8 cellular contexts compared by ENCODE assay signal in genomic region chr16:58487566-58488351, GRCh38. TPM values are rescaled to one million over a fixed set of nuclear protein-coding genes. Genes with fewer than 3 reads are reported as not detected.
A peak's percentile ranks its signal among the peaks of the same experiment; 100 is the strongest.
DNase-seq lines count a peak whose midpoint lies in the region; ATAC-seq and TF ChIP-seq lines count a peak whose summit lies in the region.

No MANE protein-coding gene starts in this region.

- H3K27ac Mint-ChIP-seq in activated naive CD4-positive, alpha-beta T cell treated with anti-CD3 and anti-CD28 coated beads for 36 hours: no peak overlapping the region
- no peak overlapping the region for H3K27ac Mint-ChIP-seq in glutamatergic neuron (ENCODE audit: unreplicated experiment)

- CTCF ChIA-PET in activated naive CD4-positive, alpha-beta T cell treated with anti-CD3 and anti-CD28 coated beads for 36 hours (lab: Charles Lee): interaction anchor here (0.6 to 6.8 kb wide), 25 partner anchors 12 to 477 kb away, joined by 3 to 130 read pairs (median 4); partner anchors contain the start of gene NDRG4

- no peak overlapping the region for H3K27ac ChIP-seq in C4-2B
- no peak overlapping the region for H3K27ac ChIP-seq in SJSA1
- peak overlapping the region in 1 of 4 donors; percentile 7 for H3K27ac ChIP-seq in upper lobe of left lung

- H3K27me3 ChIP-seq in SJSA1 (replicated peaks) (no peaks in the 10 kb centered on the region), upper lobe of left lung (no peaks in the 10 kb centered on the region)

- ATAC-seq in GM19463 (IDR thresholded peaks at IDR 0.05; ENCODE audit: unreplicated experiment) (peak; percentile 83), upper lobe of left lung (ENCODE audit: low FRiP score in 2 of 2) (peak; percentile 86 to 94)

- H3K9me3 ChIP-seq in SJSA1 (replicated peaks) (no peaks in the 10 kb centered on the region), upper lobe of left lung (no peaks in the 10 kb centered on the region)

- TF ChIP-seq EP300 in upper lobe of left lung (IDR thresholded peaks at IDR 0.05): no peak

- H3K36me3 Mint-ChIP-seq in activated naive CD4-positive, alpha-beta T cell treated with anti-CD3 and anti-CD28 coated beads for 36 hours (ENCODE audit: low read depth): no peaks in the 10 kb centered on the region
- no peaks in the 10 kb centered on the region for H3K36me3 Mint-ChIP-seq in glutamatergic neuron (ENCODE audit: unreplicated experiment)

- H3K4me3 ChIP-seq in SJSA1 (no peak overlapping the region), upper lobe of left lung (no peak overlapping the region)

- peaks cover 5% of the 10 kb centered on the region for H3K27me3 Mint-ChIP-seq in activated naive CD4-positive, alpha-beta T cell treated with anti-CD3 and anti-CD28 coated beads for 36 hours (ENCODE audit: low read depth)
- H3K27me3 Mint-ChIP-seq in glutamatergic neuron (ENCODE audit: unreplicated experiment): peaks cover 6% of the 10 kb centered on the region

- intact Hi-C loops in activated naive CD4-positive, alpha-beta T cell treated with anti-CD3 and anti-CD28 coated beads for 36 hours (cut with micrococcal nuclease): loop anchor here (1.0 to 5.0 kb wide), 3 partner anchors 142 to 465 kb away; no protein-coding TSS in a partner anchor
- intact Hi-C loops in posterior vena cava (cut with DNase I): loop anchor here (2.0 to 5.0 kb wide), 2 partner anchors 150 to 151 kb away; no protein-coding TSS in a partner anchor

- H3K4me1 Mint-ChIP-seq in activated naive CD4-positive, alpha-beta T cell treated with anti-CD3 and anti-CD28 coated beads for 36 hours (ENCODE audit: low read depth): no peaks in the 10 kb centered on the region
- peaks cover 28% of the 10 kb centered on the region for H3K4me1 Mint-ChIP-seq in glutamatergic neuron (ENCODE audit: low read depth, unreplicated experiment)

- H3K4me1 ChIP-seq in SJSA1 (replicated peaks) (peaks cover 7% of the 10 kb centered on the region), upper lobe of left lung (peaks cover 0 to 13% (median 3%) of the 10 kb centered on the region in 4 donors)

- TF ChIP-seq POLR2A in upper lobe of left lung (IDR thresholded peaks at IDR 0.05): no peak

- H3K9me3 Mint-ChIP-seq in activated naive CD4-positive, alpha-beta T cell treated with anti-CD3 and anti-CD28 coated beads for 36 hours: no peaks in the 10 kb centered on the region
- peaks cover 4% of the 10 kb centered on the region for H3K9me3 Mint-ChIP-seq in glutamatergic neuron (ENCODE audit: unreplicated experiment)

- 30 to 41% methylated on average over 14 to 29 of the region's 43 CpGs for WGBS in upper lobe of left lung, 2 donors

- TF ChIP-seq CTCF in C4-2B (conservative IDR thresholded peaks at IDR 0.05) (peak; percentile 92), glutamatergic neuron (IDR thresholded peaks at IDR 0.05; ENCODE audit: partially characterized antibody, unreplicated experiment) (peak; percentile 91), upper lobe of left lung (IDR thresholded peaks at IDR 0.05) (peak; percentile 89 to 98 (median 96))

- H3K36me3 ChIP-seq in SJSA1 (no peaks in the 10 kb centered on the region), upper lobe of left lung (no peaks in the 10 kb centered on the region)

- H3K4me3 Mint-ChIP-seq in activated naive CD4-positive, alpha-beta T cell treated with anti-CD3 and anti-CD28 coated beads for 36 hours: no peak overlapping the region
- H3K4me3 Mint-ChIP-seq in glutamatergic neuron (ENCODE audit: unreplicated experiment): no peak overlapping the region

- DNase-seq in LHCN-M2 (ENCODE audit: low read depth) (peak; percentile 61), SJSA1 (ENCODE audit: low read depth in 1 of 2, low spot score in 2 of 2) (peak; percentile 50 to 85), glutamatergic neuron (peak; percentile 95), posterior vena cava (ENCODE audit: low spot score) (peak; percentile 95), upper lobe of left lung (peak; percentile 85 to 95)
- DNase-seq in activated naive CD4-positive, alpha-beta T cell treated with anti-CD3 and anti-CD28 coated beads for 36 hours: peak; percentile 82

RNA-seq across cellular contexts. Expression of gene NDRG4, which starts 12.2 kb away (rescaled TPM):
- 7.6 and 10.7 TPM in 2 replicates for total RNA-seq in LHCN-M2 (2014; rRNA removed)
- polyA plus RNA-seq in LHCN-M2 (2012): 5.8 TPM
- total RNA-seq in SJSA1 (2014; rRNA removed; shearing (Covaris generic)): 6.9 and 9.2 TPM in 2 replicates
- total RNA-seq in activated naive CD4-positive, alpha-beta T cell treated with anti-CD3 and anti-CD28 coated beads for 36 hours: 1 to 10 TPM; 3.0 to 3.6 TPM
- total RNA-seq in glutamatergic neuron (ENCODE audit: unreplicated experiment): 677 TPM
- 1 to 10 TPM; 5.8 to 8.6 TPM for total RNA-seq in posterior vena cava
- total RNA-seq in upper lobe of left lung: 10 to 100 TPM; 25.1 to 81.0 (median 30.5) TPM

RNA-seq across cellular contexts. Expression of gene SETD6, which starts 27.6 kb away (rescaled TPM):
- total RNA-seq in LHCN-M2 (2014; rRNA removed) (9.9 and 10.8 TPM in 2 replicates), glutamatergic neuron (ENCODE audit: unreplicated experiment) (25.9 TPM), posterior vena cava (10 to 100 TPM in 1 of 2 donors, 1 to 10 TPM in 1; 9.9 to 13.5 TPM), upper lobe of left lung (10 to 100 TPM; 17.3 to 78.6 (median 31.7) TPM)
- 4.1 TPM for polyA plus RNA-seq in LHCN-M2 (2012)
- total RNA-seq in SJSA1 (2014; rRNA removed; shearing (Covaris generic)): 1.1 and 1.8 TPM in 2 replicates
- total RNA-seq in activated naive CD4-positive, alpha-beta T cell treated with anti-CD3 and anti-CD28 coated beads for 36 hours: 1 to 10 TPM; 8.1 to 8.5 TPM
